ENCODE assay signal across 21 cellular contexts in genomic region chr1:227782226-227782625, GRCh38. TPM values are rescaled to one million over a fixed set of nuclear protein-coding genes. Genes with fewer than 3 reads are reported as not detected.
DNase-seq lines count a peak whose midpoint lies in the region; ATAC-seq, FAIRE-seq and TF ChIP-seq lines count a peak whose summit lies in the region.
"Had no signal": no experiment of that assay in that cellular context is flagged by ENCODE, and none has a peak within 500 bp of the region (broad histone marks: within the 10 kb centered on the region; RNA-seq: fewer than 3 reads in every experiment).

No MANE protein-coding gene starts in this region.

- no peak overlapping the region for H3K4me2 ChIP-seq in HepG2 (ENCODE audit: low read depth, low read length)
- H3K4me2 ChIP-seq: BLaER1 treated with 17β-estradiol and CSF1 and Interleukin-3, amounts not matched to agents 10 nM and 100 nM had no signal

- ATAC-seq in right lobe of liver (no peak), HepG2 (no peak), WTC11 (no peak)
- ATAC-seq: CD8-positive, alpha-beta T cell; K562 had no signal

- POLR2A ChIA-PET in HepG2 (lab: Yijun Ruan, JAX) (no interaction called here), WTC11 (lab: Charles Lee) (no interaction called here)

- in situ Hi-C loops in HepG2 (cut with HindIII; ENCODE audit: extremely low pct_ligation_motif_present, low pct_unique_long_range_greater_than_20kb) = no loop called here

- H3K9ac ChIP-seq in HepG2 (ENCODE audit: insufficient read depth, low read depth, low read length) (no peak overlapping the region), colonic mucosa (ENCODE audit: low read depth in 2 of 2, low read length in 2 of 2) (no peak overlapping the region)
- H3K9ac ChIP-seq: BLaER1 treated with 17β-estradiol and CSF1 and Interleukin-3, amounts not matched to agents 10 nM and 100 nM had no signal

- H3K27ac ChIP-seq in right lobe of liver = no peak overlapping the region
- no peak overlapping the region for H3K27ac ChIP-seq in HepG2 (ENCODE audit: extremely low read length, insufficient read depth, low read length)
- H3K27ac ChIP-seq in colonic mucosa = no peak overlapping the region
- H3K27ac ChIP-seq: BLaER1 treated with 17β-estradiol and CSF1 and Interleukin-3, amounts not matched to agents 10 nM and 100 nM had no signal

- TF ChIP-seq EP300 in HepG2 (IDR thresholded peaks at IDR 0.05; ENCODE audit: low read depth in 2 of 2, low read length in 2 of 2) = no peak
- no peak for TF ChIP-seq EP300 in HepG2 (CRISPR knock-in tag; IDR thresholded peaks at IDR 0.05; ENCODE audit: borderline replicate concordance)

- intact Hi-C loops in right lobe of liver (cut with DNase I) (no loop called here), HepG2 (cut with micrococcal nuclease; ENCODE audit: unreplicated experiment) (no loop called here), colonic mucosa (cut with DNase I) (no loop called here)

- CTCF ChIA-PET in HepG2 (lab: Yijun Ruan, JAX; ENCODE audit: low intra/inter-chr PET ratio, low total read pairs) = no interaction called here
- CTCF ChIA-PET in WTC11 (lab: Charles Lee) = no interaction called here

- H2AFZ ChIP-seq in HepG2 (ENCODE audit: low read length) = no peak overlapping the region

- DNase-seq in right lobe of liver (peak in 2 of 3 donors; percentile 5 to 28), HepG2 (ENCODE audit: low spot score) (no peak), colonic mucosa (peak; percentile 6), osteocyte (ENCODE audit: extremely low spot score, unreplicated experiment) (peak; percentile 65), ureter (ENCODE audit: low spot score) (peak; percentile 25), WTC11 (ENCODE audit: low spot score) (no peak), NCI-H2196 (lab: John Stamatoyannopoulos, UW; ENCODE audit: unreplicated experiment) (no peak)
- DNase-seq: CD8-positive, alpha-beta T cell; NCI-H1092 treated with DMSO at 0.1 percent for 48 hours; NCI-H146; NCI-H2029 treated with DMSO at 0.1 percent for 48 hours; NCI-H510A treated with DMSO at 0.1 percent for 48 hours; NCI-H774; SHP77 treated with DMSO at 0.1 percent for 48 hours had no signal

- TF ChIP-seq RAD21 in HepG2 (CRISPR knock-in tag; IDR thresholded peaks at IDR 0.05) = no peak

- no peak for TF ChIP-seq POLR2A in right lobe of liver (IDR thresholded peaks at IDR 0.05)
- TF ChIP-seq POLR2A in HepG2 (IDR thresholded peaks at IDR 0.05; ENCODE audit: insufficient read depth in 1 of 2, low read depth in 2 of 2, low read length in 2 of 2) = no peak

- H3K27ac Mint-ChIP-seq in osteocyte (ENCODE audit: unreplicated experiment) (no peak overlapping the region), WTC11 (no peak overlapping the region)
- H3K27ac Mint-ChIP-seq: CD8-positive, alpha-beta T cell had no signal

- H3K4me3 Mint-ChIP-seq in osteocyte (ENCODE audit: unreplicated experiment) (no peak overlapping the region), WTC11 (no peak overlapping the region)
- H3K4me3 Mint-ChIP-seq: CD8-positive, alpha-beta T cell had no signal

- BruUV-seq in HepG2 (replicated peaks; lab: Mats Ljungman, UMichigan) = no TSS peak

- FAIRE-seq in HepG2 (lab: Jason Lieb, UNC) = no peak
- FAIRE-seq: D721Med, GM12892, GM18507, K562 had no signal

- no peaks in the 10 kb centered on the region for H4K20me1 ChIP-seq in HepG2 (ENCODE audit: insufficient read depth, low read length)

- peaks cover 0 to 10% (median 2%) of the 10 kb centered on the region in 4 donors for H3K4me1 ChIP-seq in right lobe of liver
- H3K4me1 ChIP-seq in HepG2 (ENCODE audit: insufficient read depth, low read length) = peaks cover 9% of the 10 kb centered on the region
- H3K4me1 ChIP-seq in colonic mucosa = peaks cover 10% of the 10 kb centered on the region

- H3K9me3 ChIP-seq in right lobe of liver = no peaks in the 10 kb centered on the region
- H3K9me3 ChIP-seq in HepG2 (ENCODE audit: low read length) = no peaks in the 10 kb centered on the region
- H3K9me3 ChIP-seq in colonic mucosa = no peaks in the 10 kb centered on the region
- H3K9me3 ChIP-seq: BLaER1 treated with 17β-estradiol and CSF1 and Interleukin-3, amounts not matched to agents 10 nM and 100 nM had no signal

- H3K4me3 ChIP-seq in right lobe of liver (no peak overlapping the region), HepG2 (replicated peaks in 1 of 3; ENCODE audit: insufficient read depth in 1 of 3, low read depth in 2 of 3, low read length in 3 of 3) (no peak overlapping the region), colonic mucosa (no peak overlapping the region)
- H3K4me3 ChIP-seq: BLaER1 treated with 17β-estradiol and CSF1 and Interleukin-3, amounts not matched to agents 10 nM and 100 nM; K562 had no signal

- 83% methylated on average over 1 of the region's 4 CpGs for WGBS in right lobe of liver (ENCODE audit: insufficient coverage, low coverage, low lambda C conversion rate, missing lambda C conversion rate)
- 100% methylated on average over 3 of the region's 4 CpGs for WGBS in HepG2 (ENCODE audit: low lambda C conversion rate)

- no peaks in the 10 kb centered on the region for H3K79me2 ChIP-seq in HepG2 (ENCODE audit: insufficient read depth, low read length)

- H3K4me1 Mint-ChIP-seq in osteocyte (ENCODE audit: unreplicated experiment) (peaks cover 7% of the 10 kb centered on the region), WTC11 (0 out of 2 replicates have a peak, but pooled peaks cover 3% of the 10 kb centered on the region)

- H3K36me3 Mint-ChIP-seq in osteocyte (ENCODE audit: unreplicated experiment) = peaks cover 12% of the 10 kb centered on the region
- peaks cover 4% of the 10 kb centered on the region; the same call in 1 of the 2 replicates for H3K36me3 Mint-ChIP-seq in WTC11

- H3K27me3 ChIP-seq in right lobe of liver (no peaks in the 10 kb centered on the region), HepG2 (ENCODE audit: control insufficient read depth in 1 of 2, insufficient read depth in 2 of 2, low read length in 2 of 2) (peaks cover 1 to 17% of the 10 kb centered on the region in 2 experiments; a peak in 4 of 5 replicates), colonic mucosa (peaks cover 8% of the 10 kb centered on the region)

- H3K36me3 ChIP-seq in right lobe of liver = no peaks in the 10 kb centered on the region
- H3K36me3 ChIP-seq in HepG2 (replicated peaks in 1 of 2; ENCODE audit: control insufficient read depth in 1 of 2, insufficient read depth in 2 of 2, low read length in 2 of 2) = peaks cover 0 to 2% of the 10 kb centered on the region in 2 experiments; a peak in 2 of 5 replicates
- H3K36me3 ChIP-seq in colonic mucosa = no peaks in the 10 kb centered on the region

- H3K27me3 Mint-ChIP-seq in osteocyte (ENCODE audit: unreplicated experiment) (peaks cover 3% of the 10 kb centered on the region), WTC11 (ENCODE audit: low read depth) (peaks cover 22% of the 10 kb centered on the region)

- H3K9me3 Mint-ChIP-seq in osteocyte (ENCODE audit: unreplicated experiment) (no peaks in the 10 kb centered on the region), WTC11 (no peaks in the 10 kb centered on the region)
- H3K9me3 Mint-ChIP-seq: CD8-positive, alpha-beta T cell had no signal

- TF ChIP-seq CTCF in right lobe of liver (IDR thresholded peaks at IDR 0.05) (no peak), HepG2 (CRISPR knock-in tag; IDR thresholded peaks at IDR 0.05) (no peak), colonic mucosa (IDR thresholded peaks at IDR 0.05) (no peak), osteocyte (IDR thresholded peaks at IDR 0.05) (no peak), WTC11 (IDR thresholded peaks at IDR 0.05) (no peak)

RNA-seq across cellular contexts. Expression of gene PRSS38, which starts 33.2 kb away (rescaled TPM):
- total RNA-seq in right lobe of liver (not detected), HepG2 (2016; rRNA removed; fragmentation: Illumina TruSeq; extraction: Trizol) (not detected in 2 replicates), colonic mucosa (not detected), osteocyte (not detected in 2 replicates), ureter (not detected), WTC11 (2021) (not detected in 3 replicates)
- total RNA-seq in HepG2 (2016; cell fraction: cytosol; rRNA removed; fragmentation: Illumina TruSeq; extraction: Trizol; ENCODE audit: low read depth) = not detected in 2 replicates
- not detected in 2 replicates for total RNA-seq in HepG2 (2016; cell fraction: insoluble cytoplasmic fraction; rRNA removed; fragmentation: Illumina TruSeq; extraction: Trizol)
- total RNA-seq in HepG2 (2016; cell fraction: membrane; rRNA removed; fragmentation: Illumina TruSeq; extraction: Trizol) = not detected in 2 replicates
- total RNA-seq in HepG2 (2016; cell fraction: nucleus; rRNA removed; fragmentation: Illumina TruSeq; extraction: Trizol) = not detected in 2 replicates
- polyA plus RNA-seq in HepG2 (2011; rRNA removed) = not detected in 2 replicates
- not detected in 2 replicates for polyA plus RNA-seq in HepG2 (2011; cell fraction: cytosol; rRNA removed)
- not detected in 2 replicates for polyA plus RNA-seq in HepG2 (2011; cell fraction: nucleus; rRNA removed)
- not detected in 2 replicates for polyA plus RNA-seq in HepG2 (2012)
- polyA plus RNA-seq in HepG2 (2016; cell fraction: cytosol; fragmentation: Illumina TruSeq; extraction: Trizol; ENCODE audit: low read depth) = not detected in 2 replicates
- not detected in 2 replicates for polyA plus RNA-seq in HepG2 (2016; cell fraction: insoluble cytoplasmic fraction; fragmentation: Illumina TruSeq; extraction: Trizol; ENCODE audit: low read depth)
- polyA plus RNA-seq in HepG2 (2016; cell fraction: membrane; fragmentation: Illumina TruSeq; extraction: Trizol; ENCODE audit: low read depth) = not detected in 2 replicates
- not detected in 2 replicates for polyA plus RNA-seq in HepG2 (2016; cell fraction: nucleus; fragmentation: Illumina TruSeq; extraction: Trizol; ENCODE audit: insufficient read depth, low read depth)
- not detected in 2 replicates for polyA minus RNA-seq in HepG2 (2011; rRNA and poly(A)+ RNA removed; ENCODE audit: low replicate concordance)
- not detected in 2 replicates for polyA minus RNA-seq in HepG2 (2011; cell fraction: cytosol; rRNA and poly(A)+ RNA removed)
- not detected in 2 replicates for polyA minus RNA-seq in HepG2 (2011; cell fraction: nucleus; rRNA and poly(A)+ RNA removed)
- total RNA-seq: CD8-positive, alpha-beta T cell; H4; RPMI7951 had no signal

RNA-seq across cellular contexts. Expression of gene SNAP47, which starts 47.0 kb away (rescaled TPM):
- 10 to 100 TPM; 15.2 to 32.5 (median 24.8) TPM for total RNA-seq in right lobe of liver
- 25.1 and 25.8 TPM in 2 replicates for total RNA-seq in HepG2 (2016; rRNA removed; fragmentation: Illumina TruSeq; extraction: Trizol)
- total RNA-seq in HepG2 (2016; cell fraction: cytosol; rRNA removed; fragmentation: Illumina TruSeq; extraction: Trizol; ENCODE audit: low read depth) = 10.1 and 13.3 TPM in 2 replicates
- total RNA-seq in HepG2 (2016; cell fraction: insoluble cytoplasmic fraction; rRNA removed; fragmentation: Illumina TruSeq; extraction: Trizol) = 25.5 and 25.8 TPM in 2 replicates
- total RNA-seq in HepG2 (2016; cell fraction: membrane; rRNA removed; fragmentation: Illumina TruSeq; extraction: Trizol) = 17.9 and 18.3 TPM in 2 replicates
- total RNA-seq in HepG2 (2016; cell fraction: nucleus; rRNA removed; fragmentation: Illumina TruSeq; extraction: Trizol) = 20.5 and 21.5 TPM in 2 replicates
- polyA plus RNA-seq in HepG2 (2011; rRNA removed) = 13.6 and 14.1 TPM in 2 replicates
- polyA plus RNA-seq in HepG2 (2011; cell fraction: cytosol; rRNA removed) = 16.8 and 19.5 TPM in 2 replicates
- polyA plus RNA-seq in HepG2 (2011; cell fraction: nucleus; rRNA removed) = 19.8 and 20.7 TPM in 2 replicates
- polyA plus RNA-seq in HepG2 (2012) = 12.1 and 15.6 TPM in 2 replicates
- 4.7 and 6.2 TPM in 2 replicates for polyA plus RNA-seq in HepG2 (2016; cell fraction: cytosol; fragmentation: Illumina TruSeq; extraction: Trizol; ENCODE audit: low read depth)
- 19.4 and 24.0 TPM in 2 replicates for polyA plus RNA-seq in HepG2 (2016; cell fraction: insoluble cytoplasmic fraction; fragmentation: Illumina TruSeq; extraction: Trizol; ENCODE audit: low read depth)
- 10.9 and 11.7 TPM in 2 replicates for polyA plus RNA-seq in HepG2 (2016; cell fraction: membrane; fragmentation: Illumina TruSeq; extraction: Trizol; ENCODE audit: low read depth)
- 19.3 and 22.0 TPM in 2 replicates for polyA plus RNA-seq in HepG2 (2016; cell fraction: nucleus; fragmentation: Illumina TruSeq; extraction: Trizol; ENCODE audit: insufficient read depth, low read depth)
- polyA minus RNA-seq in HepG2 (2011; rRNA and poly(A)+ RNA removed; ENCODE audit: low replicate concordance) = 16.8 and 27.2 TPM in 2 replicates
- polyA minus RNA-seq in HepG2 (2011; cell fraction: cytosol; rRNA and poly(A)+ RNA removed) = 8.8 and 9.6 TPM in 2 replicates
- 30.3 and 36.4 TPM in 2 replicates for polyA minus RNA-seq in HepG2 (2011; cell fraction: nucleus; rRNA and poly(A)+ RNA removed)
- total RNA-seq in colonic mucosa = 10 to 100 TPM; 19.0 to 28.0 TPM
- total RNA-seq in osteocyte = 28.6 and 29.6 TPM in 2 replicates
- total RNA-seq in ureter = 31.1 TPM
- 43.8 to 50.8 TPM (median 47.2 TPM) in 3 replicates for total RNA-seq in WTC11 (2021)

RNA-seq across cellular contexts. Expression of gene JMJD4, which starts 47.1 kb away (rescaled TPM):
- total RNA-seq in right lobe of liver (10 to 100 TPM in 2 of 6 experiments, 1 to 10 TPM in 4; 7.2 to 17.7 (median 9.5) TPM), HepG2 (2016; rRNA removed; fragmentation: Illumina TruSeq; extraction: Trizol) (23.0 and 29.0 TPM in 2 replicates), colonic mucosa (10 to 100 TPM in 1 of 2 donors, 1 to 10 TPM in 1; 9.0 to 16.0 TPM), osteocyte (18.2 and 20.7 TPM in 2 replicates), ureter (21.3 TPM), WTC11 (2021) (12.8 to 13.7 TPM (median 13.6 TPM) in 3 replicates)
- 10.5 and 13.6 TPM in 2 replicates for total RNA-seq in HepG2 (2016; cell fraction: cytosol; rRNA removed; fragmentation: Illumina TruSeq; extraction: Trizol; ENCODE audit: low read depth)
- total RNA-seq in HepG2 (2016; cell fraction: insoluble cytoplasmic fraction; rRNA removed; fragmentation: Illumina TruSeq; extraction: Trizol) = 21.9 and 31.1 TPM in 2 replicates
- 18.8 and 21.7 TPM in 2 replicates for total RNA-seq in HepG2 (2016; cell fraction: membrane; rRNA removed; fragmentation: Illumina TruSeq; extraction: Trizol)
- 21.3 and 26.3 TPM in 2 replicates for total RNA-seq in HepG2 (2016; cell fraction: nucleus; rRNA removed; fragmentation: Illumina TruSeq; extraction: Trizol)
- 10.2 and 17.3 TPM in 2 replicates for polyA plus RNA-seq in HepG2 (2011; rRNA removed)
- 10.6 and 14.3 TPM in 2 replicates for polyA plus RNA-seq in HepG2 (2011; cell fraction: cytosol; rRNA removed)
- polyA plus RNA-seq in HepG2 (2011; cell fraction: nucleus; rRNA removed) = 44.8 and 46.2 TPM in 2 replicates
- polyA plus RNA-seq in HepG2 (2012) = 9.4 and 10.9 TPM in 2 replicates
- polyA plus RNA-seq in HepG2 (2016; cell fraction: cytosol; fragmentation: Illumina TruSeq; extraction: Trizol; ENCODE audit: low read depth) = 7.9 and 10.7 TPM in 2 replicates
- 18.0 and 18.7 TPM in 2 replicates for polyA plus RNA-seq in HepG2 (2016; cell fraction: insoluble cytoplasmic fraction; fragmentation: Illumina TruSeq; extraction: Trizol; ENCODE audit: low read depth)
- 11.6 and 12.6 TPM in 2 replicates for polyA plus RNA-seq in HepG2 (2016; cell fraction: membrane; fragmentation: Illumina TruSeq; extraction: Trizol; ENCODE audit: low read depth)
- 23.9 and 25.0 TPM in 2 replicates for polyA plus RNA-seq in HepG2 (2016; cell fraction: nucleus; fragmentation: Illumina TruSeq; extraction: Trizol; ENCODE audit: insufficient read depth, low read depth)
- polyA minus RNA-seq in HepG2 (2011; rRNA and poly(A)+ RNA removed; ENCODE audit: low replicate concordance) = 88.6 and 93.9 TPM in 2 replicates
- polyA minus RNA-seq in HepG2 (2011; cell fraction: cytosol; rRNA and poly(A)+ RNA removed) = 9.8 and 14.0 TPM in 2 replicates
- polyA minus RNA-seq in HepG2 (2011; cell fraction: nucleus; rRNA and poly(A)+ RNA removed) = 62.1 and 65.3 TPM in 2 replicates

Comparison
In these comparisons a context has a peak if more than half of its experiments do, and no peak if none do; other contexts are left out.
1. DNase-seq: peak in right lobe of liver (2 of 3), colonic mucosa (single experiment), osteocyte (single experiment) and ureter (single experiment); none in HepG2 (single experiment), WTC11 (single experiment) and NCI-H2196 (single experiment).